1 cellular context compared by ENCODE assay signal in the genomic region with DNA sequence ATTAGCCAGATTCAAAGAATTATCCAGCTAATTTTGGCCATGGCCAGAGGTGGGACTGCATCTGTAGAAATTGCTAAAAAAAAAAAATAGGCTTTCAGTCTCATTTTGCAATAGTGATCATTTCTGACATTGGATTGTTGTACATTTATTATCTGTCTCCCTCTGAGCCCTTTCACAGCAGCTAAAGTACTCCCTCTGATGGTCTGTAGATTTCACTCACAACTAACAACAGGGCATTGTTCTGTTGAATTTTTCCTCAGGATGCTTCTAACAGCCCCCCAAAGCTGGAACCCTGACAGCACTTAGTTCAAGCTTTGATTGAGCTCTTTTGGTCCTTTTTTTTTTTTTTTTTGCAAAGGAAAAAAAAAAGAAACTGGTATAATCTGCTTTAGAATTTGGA.
TF ChIP-seq lines count a peak whose summit lies in the region.

No MANE protein-coding gene starts in this region.

TF ChIP-seq in WTC11, 78 proteins besides CTCF, POLR2A, EP300 and RAD21 (continued from another document):
- TF ChIP-seq, protein P1, sequence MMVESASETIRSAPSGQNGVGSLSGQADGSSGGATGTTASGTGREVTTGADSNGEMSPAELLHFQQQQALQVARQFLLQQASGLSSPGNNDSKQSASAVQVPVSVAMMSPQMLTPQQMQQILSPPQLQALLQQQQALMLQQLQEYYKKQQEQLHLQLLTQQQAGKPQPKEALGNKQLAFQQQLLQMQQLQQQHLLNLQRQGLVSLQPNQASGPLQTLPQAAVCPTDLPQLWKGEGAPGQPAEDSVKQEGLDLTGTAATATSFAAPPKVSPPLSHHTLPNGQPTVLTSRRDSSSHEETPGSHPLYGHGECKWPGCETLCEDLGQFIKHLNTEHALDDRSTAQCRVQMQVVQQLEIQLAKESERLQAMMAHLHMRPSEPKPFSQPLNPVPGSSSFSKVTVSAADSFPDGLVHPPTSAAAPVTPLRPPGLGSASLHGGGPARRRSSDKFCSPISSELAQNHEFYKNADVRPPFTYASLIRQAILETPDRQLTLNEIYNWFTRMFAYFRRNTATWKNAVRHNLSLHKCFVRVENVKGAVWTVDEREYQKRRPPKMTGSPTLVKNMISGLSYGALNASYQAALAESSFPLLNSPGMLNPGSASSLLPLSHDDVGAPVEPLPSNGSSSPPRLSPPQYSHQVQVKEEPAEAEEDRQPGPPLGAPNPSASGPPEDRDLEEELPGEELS (CRISPR knock-in tag; IDR thresholded peaks at IDR 0.05), result no peak
- TF ChIP-seq TEAD4 (CRISPR knock-in tag; IDR thresholded peaks at IDR 0.05) (no peak), NFE2L1 (CRISPR knock-in tag; IDR thresholded peaks at IDR 0.05) (no peak), TP53 (CRISPR knock-in tag; IDR thresholded peaks at IDR 0.05) (no peak), FOXP1 (CRISPR knock-in tag; IDR thresholded peaks at IDR 0.05; ENCODE audit: borderline replicate concordance) (no peak), NR3C1 (CRISPR knock-in tag; conservative IDR thresholded peaks at IDR 0.05; ENCODE audit: low read depth) (no peak), ZNF232 (CRISPR knock-in tag; IDR thresholded peaks at IDR 0.05) (no peak)
- TF ChIP-seq, protein P2, sequence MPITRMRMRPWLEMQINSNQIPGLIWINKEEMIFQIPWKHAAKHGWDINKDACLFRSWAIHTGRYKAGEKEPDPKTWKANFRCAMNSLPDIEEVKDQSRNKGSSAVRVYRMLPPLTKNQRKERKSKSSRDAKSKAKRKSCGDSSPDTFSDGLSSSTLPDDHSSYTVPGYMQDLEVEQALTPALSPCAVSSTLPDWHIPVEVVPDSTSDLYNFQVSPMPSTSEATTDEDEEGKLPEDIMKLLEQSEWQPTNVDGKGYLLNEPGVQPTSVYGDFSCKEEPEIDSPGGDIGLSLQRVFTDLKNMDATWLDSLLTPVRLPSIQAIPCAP (CRISPR knock-in tag; IDR thresholded peaks at IDR 0.05), result no peak
- TF ChIP-seq, protein P3, sequence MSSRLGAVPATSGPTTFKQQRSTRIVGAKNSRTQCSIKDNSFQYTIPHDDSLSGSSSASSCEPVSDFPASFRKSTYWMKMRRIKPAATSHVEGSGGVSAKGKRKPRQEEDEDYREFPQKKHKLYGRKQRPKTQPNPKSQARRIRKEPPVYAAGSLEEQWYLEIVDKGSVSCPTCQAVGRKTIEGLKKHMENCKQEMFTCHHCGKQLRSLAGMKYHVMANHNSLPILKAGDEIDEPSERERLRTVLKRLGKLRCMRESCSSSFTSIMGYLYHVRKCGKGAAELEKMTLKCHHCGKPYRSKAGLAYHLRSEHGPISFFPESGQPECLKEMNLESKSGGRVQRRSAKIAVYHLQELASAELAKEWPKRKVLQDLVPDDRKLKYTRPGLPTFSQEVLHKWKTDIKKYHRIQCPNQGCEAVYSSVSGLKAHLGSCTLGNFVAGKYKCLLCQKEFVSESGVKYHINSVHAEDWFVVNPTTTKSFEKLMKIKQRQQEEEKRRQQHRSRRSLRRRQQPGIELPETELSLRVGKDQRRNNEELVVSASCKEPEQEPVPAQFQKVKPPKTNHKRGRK (CRISPR knock-in tag; IDR thresholded peaks at IDR 0.05; ENCODE audit: borderline replicate concordance), result no peak
- TF ChIP-seq, protein P4, sequence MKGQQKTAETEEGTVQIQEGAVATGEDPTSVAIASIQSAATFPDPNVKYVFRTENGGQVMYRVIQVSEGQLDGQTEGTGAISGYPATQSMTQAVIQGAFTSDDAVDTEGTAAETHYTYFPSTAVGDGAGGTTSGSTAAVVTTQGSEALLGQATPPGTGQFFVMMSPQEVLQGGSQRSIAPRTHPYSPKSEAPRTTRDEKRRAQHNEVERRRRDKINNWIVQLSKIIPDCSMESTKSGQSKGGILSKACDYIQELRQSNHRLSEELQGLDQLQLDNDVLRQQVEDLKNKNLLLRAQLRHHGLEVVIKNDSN (CRISPR knock-in tag; IDR thresholded peaks at IDR 0.05), result no peak
- TF ChIP-seq, protein P5, sequence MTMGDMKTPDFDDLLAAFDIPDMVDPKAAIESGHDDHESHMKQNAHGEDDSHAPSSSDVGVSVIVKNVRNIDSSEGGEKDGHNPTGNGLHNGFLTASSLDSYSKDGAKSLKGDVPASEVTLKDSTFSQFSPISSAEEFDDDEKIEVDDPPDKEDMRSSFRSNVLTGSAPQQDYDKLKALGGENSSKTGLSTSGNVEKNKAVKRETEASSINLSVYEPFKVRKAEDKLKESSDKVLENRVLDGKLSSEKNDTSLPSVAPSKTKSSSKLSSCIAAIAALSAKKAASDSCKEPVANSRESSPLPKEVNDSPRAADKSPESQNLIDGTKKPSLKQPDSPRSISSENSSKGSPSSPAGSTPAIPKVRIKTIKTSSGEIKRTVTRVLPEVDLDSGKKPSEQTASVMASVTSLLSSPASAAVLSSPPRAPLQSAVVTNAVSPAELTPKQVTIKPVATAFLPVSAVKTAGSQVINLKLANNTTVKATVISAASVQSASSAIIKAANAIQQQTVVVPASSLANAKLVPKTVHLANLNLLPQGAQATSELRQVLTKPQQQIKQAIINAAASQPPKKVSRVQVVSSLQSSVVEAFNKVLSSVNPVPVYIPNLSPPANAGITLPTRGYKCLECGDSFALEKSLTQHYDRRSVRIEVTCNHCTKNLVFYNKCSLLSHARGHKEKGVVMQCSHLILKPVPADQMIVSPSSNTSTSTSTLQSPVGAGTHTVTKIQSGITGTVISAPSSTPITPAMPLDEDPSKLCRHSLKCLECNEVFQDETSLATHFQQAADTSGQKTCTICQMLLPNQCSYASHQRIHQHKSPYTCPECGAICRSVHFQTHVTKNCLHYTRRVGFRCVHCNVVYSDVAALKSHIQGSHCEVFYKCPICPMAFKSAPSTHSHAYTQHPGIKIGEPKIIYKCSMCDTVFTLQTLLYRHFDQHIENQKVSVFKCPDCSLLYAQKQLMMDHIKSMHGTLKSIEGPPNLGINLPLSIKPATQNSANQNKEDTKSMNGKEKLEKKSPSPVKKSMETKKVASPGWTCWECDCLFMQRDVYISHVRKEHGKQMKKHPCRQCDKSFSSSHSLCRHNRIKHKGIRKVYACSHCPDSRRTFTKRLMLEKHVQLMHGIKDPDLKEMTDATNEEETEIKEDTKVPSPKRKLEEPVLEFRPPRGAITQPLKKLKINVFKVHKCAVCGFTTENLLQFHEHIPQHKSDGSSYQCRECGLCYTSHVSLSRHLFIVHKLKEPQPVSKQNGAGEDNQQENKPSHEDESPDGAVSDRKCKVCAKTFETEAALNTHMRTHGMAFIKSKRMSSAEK (CRISPR knock-in tag; IDR thresholded peaks at IDR 0.05; ENCODE audit: borderline replicate concordance), result no peak
- TF ChIP-seq, protein P6, sequence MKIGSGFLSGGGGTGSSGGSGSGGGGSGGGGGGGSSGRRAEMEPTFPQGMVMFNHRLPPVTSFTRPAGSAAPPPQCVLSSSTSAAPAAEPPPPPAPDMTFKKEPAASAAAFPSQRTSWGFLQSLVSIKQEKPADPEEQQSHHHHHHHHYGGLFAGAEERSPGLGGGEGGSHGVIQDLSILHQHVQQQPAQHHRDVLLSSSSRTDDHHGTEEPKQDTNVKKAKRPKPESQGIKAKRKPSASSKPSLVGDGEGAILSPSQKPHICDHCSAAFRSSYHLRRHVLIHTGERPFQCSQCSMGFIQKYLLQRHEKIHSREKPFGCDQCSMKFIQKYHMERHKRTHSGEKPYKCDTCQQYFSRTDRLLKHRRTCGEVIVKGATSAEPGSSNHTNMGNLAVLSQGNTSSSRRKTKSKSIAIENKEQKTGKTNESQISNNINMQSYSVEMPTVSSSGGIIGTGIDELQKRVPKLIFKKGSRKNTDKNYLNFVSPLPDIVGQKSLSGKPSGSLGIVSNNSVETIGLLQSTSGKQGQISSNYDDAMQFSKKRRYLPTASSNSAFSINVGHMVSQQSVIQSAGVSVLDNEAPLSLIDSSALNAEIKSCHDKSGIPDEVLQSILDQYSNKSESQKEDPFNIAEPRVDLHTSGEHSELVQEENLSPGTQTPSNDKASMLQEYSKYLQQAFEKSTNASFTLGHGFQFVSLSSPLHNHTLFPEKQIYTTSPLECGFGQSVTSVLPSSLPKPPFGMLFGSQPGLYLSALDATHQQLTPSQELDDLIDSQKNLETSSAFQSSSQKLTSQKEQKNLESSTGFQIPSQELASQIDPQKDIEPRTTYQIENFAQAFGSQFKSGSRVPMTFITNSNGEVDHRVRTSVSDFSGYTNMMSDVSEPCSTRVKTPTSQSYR (CRISPR knock-in tag; IDR thresholded peaks at IDR 0.05), result no peak
- TF ChIP-seq, protein P7, sequence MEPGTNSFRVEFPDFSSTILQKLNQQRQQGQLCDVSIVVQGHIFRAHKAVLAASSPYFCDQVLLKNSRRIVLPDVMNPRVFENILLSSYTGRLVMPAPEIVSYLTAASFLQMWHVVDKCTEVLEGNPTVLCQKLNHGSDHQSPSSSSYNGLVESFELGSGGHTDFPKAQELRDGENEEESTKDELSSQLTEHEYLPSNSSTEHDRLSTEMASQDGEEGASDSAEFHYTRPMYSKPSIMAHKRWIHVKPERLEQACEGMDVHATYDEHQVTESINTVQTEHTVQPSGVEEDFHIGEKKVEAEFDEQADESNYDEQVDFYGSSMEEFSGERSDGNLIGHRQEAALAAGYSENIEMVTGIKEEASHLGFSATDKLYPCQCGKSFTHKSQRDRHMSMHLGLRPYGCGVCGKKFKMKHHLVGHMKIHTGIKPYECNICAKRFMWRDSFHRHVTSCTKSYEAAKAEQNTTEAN (CRISPR knock-in tag; IDR thresholded peaks at IDR 0.05), result no peak
